In the genomic region with DNA sequence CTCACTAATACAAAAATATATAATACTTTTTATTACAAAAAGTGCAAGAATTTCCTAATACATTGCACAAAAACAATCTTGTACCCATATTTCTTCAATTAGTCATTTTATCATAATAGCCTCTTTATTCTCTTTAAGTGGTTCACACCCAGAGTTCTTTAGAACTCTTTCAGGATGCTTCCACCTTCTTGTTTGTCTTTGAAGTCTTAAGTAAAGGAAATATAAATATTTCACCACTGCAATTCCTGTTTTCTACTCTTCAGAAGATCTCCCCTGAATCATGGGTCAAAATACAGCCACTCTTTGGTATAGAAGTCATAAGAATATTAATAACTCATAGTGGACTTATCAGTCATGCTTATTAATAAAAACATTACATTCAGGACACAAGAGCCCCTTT, we compare ENCODE assay signal across 17 cellular contexts.
DNase-seq lines count a peak whose midpoint lies in the region; ATAC-seq, FAIRE-seq and TF ChIP-seq lines count a peak whose summit lies in the region.
"Had no signal": no experiment of that assay in that cellular context is flagged by ENCODE, and none has a peak within 500 bp of the region (broad histone marks: within the 10 kb centered on the region; RNA-seq: fewer than 3 reads in every experiment).

No MANE protein-coding gene starts in this region.

- intact Hi-C loops in lower lobe of right lung (cut with DNase I) (no loop called here), cardiac septum (cut with DNase I) (no loop called here)

- H3K27me3 ChIP-seq in bronchial epithelial cell (ENCODE audit: control insufficient read depth, insufficient read depth, low read length) = no peaks in the 10 kb centered on the region
- H3K27me3 ChIP-seq in lower lobe of right lung (ENCODE audit: low read depth) = no peaks in the 10 kb centered on the region

- no peaks in the 10 kb centered on the region for H3K9me3 ChIP-seq in lower lobe of right lung
- H3K9me3 ChIP-seq: A549, HAP-1 had no signal

- H3K4me3 ChIP-seq in bronchial epithelial cell (ENCODE audit: low read depth, low read length) = no peak overlapping the region
- H3K4me3 ChIP-seq in lower lobe of right lung = no peak overlapping the region
- H3K4me3 ChIP-seq: A549, GM23248, HAP-1 had no signal

- no peaks in the 10 kb centered on the region for H3K4me1 Mint-ChIP-seq in immature natural killer cell

- no peaks in the 10 kb centered on the region for H3K27me3 Mint-ChIP-seq in immature natural killer cell (ENCODE audit: low read depth in 3 of 3)

- H3K9me3 Mint-ChIP-seq in immature natural killer cell = peaks cover 0 to 11% (median 3%) of the 10 kb centered on the region in 6 donors

- H3K27ac ChIP-seq in lower lobe of right lung = no peak overlapping the region
- H3K27ac ChIP-seq: 22Rv1, A549, GM23248 had no signal

- no peaks in the 10 kb centered on the region for H3K36me3 Mint-ChIP-seq in immature natural killer cell
- H3K36me3 Mint-ChIP-seq: CD8-positive, alpha-beta T cell had no signal

- no peaks in the 10 kb centered on the region for H3K4me1 ChIP-seq in lower lobe of right lung
- H3K4me1 ChIP-seq: A549, HAP-1 had no signal

- no peak for TF ChIP-seq CTCF in bronchial epithelial cell (IDR thresholded peaks at IDR 0.05; ENCODE audit: insufficient read depth, low read length, severe bottlenecking)
- no peak for TF ChIP-seq CTCF in lower lobe of right lung (IDR thresholded peaks at IDR 0.05)

- peak; percentile 48 for DNase-seq in DMS79 (lab: John Stamatoyannopoulos, UW)
- DNase-seq in DMS79 treated with DMSO at 0.1 percent for 48 hours (lab: John Stamatoyannopoulos, UW) = no peak
- DNase-seq in bronchial epithelial cell (ENCODE audit: low read depth) = peak; percentile 29
- DNase-seq in lower lobe of right lung = no peak
- DNase-seq in immature natural killer cell = no peak
- DNase-seq in foreskin melanocyte = no peak
- no peak for DNase-seq in cardiac septum (ENCODE audit: low spot score)
- DNase-seq: AML-193; Calu3; CD8-positive, alpha-beta T cell; GM23248 had no signal

- FAIRE-seq in bronchial epithelial cell (lab: Jason Lieb, UNC) = no peak
- FAIRE-seq: A549, G401.6, GM12891, GM19239 had no signal

- ATAC-seq in lower lobe of right lung = peak; percentile 26 to 66
- ATAC-seq: A549; CD8-positive, alpha-beta T cell had no signal

- no peak overlapping the region for H3K4me3 Mint-ChIP-seq in immature natural killer cell
- H3K4me3 Mint-ChIP-seq: CD8-positive, alpha-beta T cell had no signal

- H3K36me3 ChIP-seq in bronchial epithelial cell (ENCODE audit: control insufficient read depth, insufficient read depth, low read length) = no peaks in the 10 kb centered on the region
- no peaks in the 10 kb centered on the region for H3K36me3 ChIP-seq in lower lobe of right lung
- H3K36me3 ChIP-seq: HAP-1 had no signal

- H3K27ac Mint-ChIP-seq in immature natural killer cell = no peak overlapping the region
- H3K27ac Mint-ChIP-seq: CD8-positive, alpha-beta T cell had no signal

Comparison
In these comparisons a context has a peak if more than half of its experiments do, and no peak if none do; other contexts are left out.
1. DNase-seq: peak in DMS79 (single experiment) and bronchial epithelial cell (single experiment); none in DMS79 treated with DMSO at 0.1 percent for 48 hours (single experiment), lower lobe of right lung (single experiment), immature natural killer cell (0 of 3), foreskin melanocyte (single experiment) and cardiac septum (single experiment).